8 cellular contexts compared by ENCODE assay signal in the genomic region with DNA sequence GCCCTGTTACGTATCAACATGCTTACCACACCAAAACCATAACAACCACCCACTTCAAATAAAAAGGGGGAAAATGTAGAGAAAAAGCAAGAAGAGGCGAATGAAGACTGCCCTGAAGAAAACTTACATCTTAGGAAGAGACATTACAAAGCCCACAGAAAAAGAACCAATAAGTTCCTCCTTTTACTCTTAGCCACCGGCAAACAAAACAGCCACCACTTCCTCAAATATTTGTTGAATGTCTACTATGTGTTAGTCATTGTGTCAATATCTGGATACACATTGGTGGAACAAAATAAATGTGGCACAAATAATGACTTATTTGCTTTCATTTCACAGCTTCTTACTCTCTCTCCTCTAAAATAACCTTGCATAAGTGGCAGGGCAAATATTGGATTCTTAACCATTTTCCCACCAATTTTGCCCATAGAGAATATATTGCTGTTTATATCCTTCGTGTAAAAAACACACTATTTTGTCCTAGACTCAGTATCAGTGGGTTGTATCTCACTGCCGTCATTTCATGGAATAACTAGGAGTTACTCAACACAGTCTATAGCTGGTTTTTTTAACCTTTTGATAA.
DNase-seq lines count a peak whose midpoint lies in the region; ATAC-seq and TF ChIP-seq lines count a peak whose summit lies in the region.

No MANE protein-coding gene starts in this region.

- ATAC-seq in HG03342 (IDR thresholded peaks at IDR 0.05; ENCODE audit: unreplicated experiment) (no peak), GM18858 (IDR thresholded peaks at IDR 0.05; ENCODE audit: unreplicated experiment) (no peak)

- TF ChIP-seq CTCF in GM12865 (IDR thresholded peaks at IDR 0.05; ENCODE audit: insufficient read depth, low read depth, low read length, missing control alignments) (no peak), chondrocyte (IDR thresholded peaks at IDR 0.05) (no peak), osteoblast (IDR thresholded peaks at IDR 0.05; ENCODE audit: extremely low read depth, low read depth, low read length) (no peak), suprapubic skin (IDR thresholded peaks at IDR 0.05) (no peak)

- no peak overlapping the region for H3K4me3 ChIP-seq in GM12865 (ENCODE audit: low read depth, low read length)
- peak overlapping the region; percentile 55 for H3K4me3 ChIP-seq in osteoblast (ENCODE audit: insufficient read depth, low read length)
- H3K4me3 ChIP-seq in suprapubic skin: no peak overlapping the region

- no peaks in the 10 kb centered on the region for H4K20me1 ChIP-seq in osteoblast (ENCODE audit: insufficient read depth, low read length)

- H3K27ac ChIP-seq in osteoblast (ENCODE audit: low read depth, low read length) (peak overlapping the region; percentile 72), suprapubic skin (no peak overlapping the region)

- peak overlapping the region; percentile 86 for H3K4me2 ChIP-seq in osteoblast (ENCODE audit: insufficient read depth, low read length)

- peaks cover 26% of the 10 kb centered on the region for H3K4me1 ChIP-seq in osteoblast (ENCODE audit: insufficient read depth, low read length)
- no peaks in the 10 kb centered on the region for H3K4me1 ChIP-seq in suprapubic skin

- no peaks in the 10 kb centered on the region for H3K27me3 Mint-ChIP-seq in chondrocyte (ENCODE audit: low read depth)

- 77% methylated on average over 5 of the region's 5 CpGs for WGBS in suprapubic skin

- H3K4me3 Mint-ChIP-seq in chondrocyte (ENCODE audit: unreplicated experiment): peak overlapping the region; percentile 29

- H3K79me2 ChIP-seq in osteoblast (ENCODE audit: insufficient read depth, low read length): no peaks in the 10 kb centered on the region

- TF ChIP-seq POLR2A in suprapubic skin (IDR thresholded peaks at IDR 0.05): no peak

- no peaks in the 10 kb centered on the region for H3K9me3 ChIP-seq in osteoblast (ENCODE audit: low read depth, low read length)
- no peaks in the 10 kb centered on the region for H3K9me3 ChIP-seq in suprapubic skin

- H3K27me3 ChIP-seq in osteoblast (ENCODE audit: insufficient read depth, low read length) (no peaks in the 10 kb centered on the region), suprapubic skin (no peaks in the 10 kb centered on the region)

- DNase-seq in GM12865 (ENCODE audit: low read depth) (peak; percentile 18), NCI-H2029 treated with DMSO at 0.1 percent for 48 hours (lab: John Stamatoyannopoulos, UW) (peak; percentile 4), chondrocyte (ENCODE audit: low spot score) (no peak), osteoblast (ENCODE audit: insufficient read length, low spot score, missing footprints) (peak; percentile 29), suprapubic skin (ENCODE audit: low spot score in 2 of 2) (no peak), C1 segment of cervical spinal cord (lab: John Stamatoyannopoulos, UW) (no peak)

- H3K36me3 ChIP-seq in osteoblast (ENCODE audit: insufficient read depth, low read length) (no peaks in the 10 kb centered on the region), suprapubic skin (peaks cover 6% of the 10 kb centered on the region)

- H2AFZ ChIP-seq in osteoblast (ENCODE audit: low read length): peak overlapping the region; percentile 47

- H3K27ac Mint-ChIP-seq in chondrocyte (ENCODE audit: unreplicated experiment): peak overlapping the region; percentile 95

- H3K9me3 Mint-ChIP-seq in chondrocyte (ENCODE audit: low read depth): no peaks in the 10 kb centered on the region

- H3K36me3 Mint-ChIP-seq in chondrocyte (ENCODE audit: low read depth): no peaks in the 10 kb centered on the region

- no peak for TF ChIP-seq EP300 in suprapubic skin (IDR thresholded peaks at IDR 0.05)

- peaks cover 71% of the 10 kb centered on the region for H3K4me1 Mint-ChIP-seq in chondrocyte (ENCODE audit: low read depth)

Comparison
In these comparisons a context has a peak if more than half of its experiments do, and no peak if none do; other contexts are left out.
1. DNase-seq: peak in GM12865 (single experiment), NCI-H2029 treated with DMSO at 0.1 percent for 48 hours (single experiment) and osteoblast (single experiment); none in chondrocyte (single experiment), suprapubic skin (0 of 2) and C1 segment of cervical spinal cord (0 of 14).